ENCODE assay signal across 1 cellular context in the genomic region with DNA sequence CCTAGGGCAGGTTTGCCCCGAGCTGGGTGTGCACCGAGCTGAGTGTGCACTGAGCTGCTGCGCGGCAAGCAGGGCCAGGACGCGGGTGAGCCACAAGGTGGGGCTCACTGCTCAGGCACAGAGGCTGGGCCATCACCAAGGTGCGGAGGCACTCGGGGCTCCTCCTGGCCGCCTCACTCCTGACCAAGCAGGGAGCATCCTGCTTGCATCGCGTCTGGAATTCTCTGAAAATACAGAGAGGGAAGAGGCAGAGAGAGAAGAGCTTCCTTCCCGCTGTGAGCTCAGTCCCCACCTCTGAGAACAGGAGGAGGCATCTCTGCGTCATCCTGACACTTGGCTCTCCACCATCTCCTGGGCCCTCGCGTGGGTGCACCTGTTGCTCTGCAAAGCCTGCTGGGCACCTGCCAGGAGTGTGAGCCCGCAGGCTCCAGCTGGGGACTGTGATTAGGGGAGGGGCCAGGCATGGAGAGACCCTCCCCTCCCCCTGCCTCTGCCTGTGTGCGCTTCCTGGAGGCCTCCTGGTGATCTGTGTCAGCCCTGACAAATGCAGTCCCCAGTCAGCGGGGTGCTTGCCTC.
TF ChIP-seq lines count a peak whose summit lies in the region.

No MANE protein-coding gene starts in this region.

TF ChIP-seq in SK-N-SH treated with all-trans-retinoic acid at 6 μM for 48 hours, 23 proteins besides CTCF, POLR2A, EP300 and RAD21 (continued from another document):
- TF ChIP-seq, protein P1, sequence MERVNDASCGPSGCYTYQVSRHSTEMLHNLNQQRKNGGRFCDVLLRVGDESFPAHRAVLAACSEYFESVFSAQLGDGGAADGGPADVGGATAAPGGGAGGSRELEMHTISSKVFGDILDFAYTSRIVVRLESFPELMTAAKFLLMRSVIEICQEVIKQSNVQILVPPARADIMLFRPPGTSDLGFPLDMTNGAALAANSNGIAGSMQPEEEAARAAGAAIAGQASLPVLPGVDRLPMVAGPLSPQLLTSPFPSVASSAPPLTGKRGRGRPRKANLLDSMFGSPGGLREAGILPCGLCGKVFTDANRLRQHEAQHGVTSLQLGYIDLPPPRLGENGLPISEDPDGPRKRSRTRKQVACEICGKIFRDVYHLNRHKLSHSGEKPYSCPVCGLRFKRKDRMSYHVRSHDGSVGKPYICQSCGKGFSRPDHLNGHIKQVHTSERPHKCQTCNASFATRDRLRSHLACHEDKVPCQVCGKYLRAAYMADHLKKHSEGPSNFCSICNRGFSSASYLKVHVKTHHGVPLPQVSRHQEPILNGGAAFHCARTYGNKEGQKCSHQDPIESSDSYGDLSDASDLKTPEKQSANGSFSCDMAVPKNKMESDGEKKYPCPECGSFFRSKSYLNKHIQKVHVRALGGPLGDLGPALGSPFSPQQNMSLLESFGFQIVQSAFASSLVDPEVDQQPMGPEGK (CRISPR knock-in tag; IDR thresholded peaks at IDR 0.05; ENCODE audit: borderline replicate concordance), result no peak
- TF ChIP-seq, protein P2, sequence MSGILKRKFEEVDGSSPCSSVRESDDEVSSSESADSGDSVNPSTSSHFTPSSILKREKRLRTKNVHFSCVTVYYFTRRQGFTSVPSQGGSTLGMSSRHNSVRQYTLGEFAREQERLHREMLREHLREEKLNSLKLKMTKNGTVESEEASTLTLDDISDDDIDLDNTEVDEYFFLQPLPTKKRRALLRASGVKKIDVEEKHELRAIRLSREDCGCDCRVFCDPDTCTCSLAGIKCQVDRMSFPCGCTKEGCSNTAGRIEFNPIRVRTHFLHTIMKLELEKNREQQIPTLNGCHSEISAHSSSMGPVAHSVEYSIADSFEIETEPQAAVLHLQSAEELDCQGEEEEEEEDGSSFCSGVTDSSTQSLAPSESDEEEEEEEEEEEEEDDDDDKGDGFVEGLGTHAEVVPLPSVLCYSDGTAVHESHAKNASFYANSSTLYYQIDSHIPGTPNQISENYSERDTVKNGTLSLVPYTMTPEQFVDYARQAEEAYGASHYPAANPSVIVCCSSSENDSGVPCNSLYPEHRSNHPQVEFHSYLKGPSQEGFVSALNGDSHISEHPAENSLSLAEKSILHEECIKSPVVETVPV (CRISPR knock-in tag; IDR thresholded peaks at IDR 0.05), result no peak
- no peak for TF ChIP-seq TOX (CRISPR knock-in tag; IDR thresholded peaks at IDR 0.05; ENCODE audit: borderline replicate concordance)
- TF ChIP-seq ARNTL (CRISPR knock-in tag; IDR thresholded peaks at IDR 0.05; ENCODE audit: borderline replicate concordance, low read depth), result no peak
